9 cellular contexts compared by ENCODE assay signal in the genomic region with DNA sequence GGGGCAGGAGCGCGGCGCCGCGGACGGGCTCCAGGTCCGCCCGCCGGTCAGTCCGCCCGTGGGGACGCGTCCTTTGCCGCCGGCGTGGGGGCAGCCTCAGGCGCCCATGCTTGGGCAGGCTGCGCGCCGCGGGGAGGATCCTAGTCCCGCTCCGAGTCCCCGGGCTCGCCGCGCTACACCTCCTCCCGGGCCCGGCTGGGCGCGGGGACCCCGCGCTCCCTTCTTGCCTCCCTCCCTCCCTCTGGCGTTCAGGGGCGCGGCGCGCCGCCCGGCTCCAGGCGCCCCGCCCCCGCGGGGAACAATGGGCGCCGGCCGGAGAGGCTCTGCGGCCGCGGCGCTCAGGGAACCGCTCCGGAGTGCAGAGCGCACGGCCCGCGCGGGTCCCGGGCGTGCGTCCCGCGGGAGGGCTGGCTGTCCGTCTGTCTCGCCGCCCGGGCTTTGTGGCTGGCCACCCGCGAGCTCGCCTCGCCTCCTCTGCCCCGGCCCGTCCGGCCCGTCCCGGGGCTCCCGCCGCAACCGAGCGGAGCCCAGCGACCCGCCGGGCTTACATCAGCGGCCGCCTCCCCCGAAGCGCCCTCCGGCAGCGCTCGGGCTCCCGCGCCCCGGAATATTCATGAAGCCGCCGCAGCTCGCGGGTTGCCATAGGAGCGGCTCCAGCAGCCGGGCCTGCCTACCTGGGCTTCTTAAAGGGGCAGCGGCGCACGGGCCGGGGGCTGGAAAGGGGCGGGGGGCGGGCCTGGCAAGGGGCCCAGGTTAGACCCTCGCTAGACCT. TPM values are rescaled to one million over a fixed set of nuclear protein-coding genes. Genes with fewer than 3 reads are reported as not detected.
DNase-seq lines count a peak whose midpoint lies in the region; ATAC-seq and TF ChIP-seq lines count a peak whose summit lies in the region.
"Had no signal": no experiment of that assay in that cellular context is flagged by ENCODE, and none has a peak within 500 bp of the region (broad histone marks: within the 10 kb centered on the region; RNA-seq: fewer than 3 reads in every experiment).

A gene (minus strand): TSS at position 658 of the 772 bp plus-strand sequence. CDS start 688 bp downstream, outside the sequence.

- peak within 1 kb of the TSS; percentile 39 to 50 (median 45) for H3K4me3 ChIP-seq in esophagus muscularis mucosa

- peaks cover 0 to 95% (median 26%) of the 10 kb centered on the region in 4 donors for H3K27me3 ChIP-seq in esophagus muscularis mucosa

- intact Hi-C loops in esophagus muscularis mucosa (cut with DNase I) = no loop called here

- no peaks in the 10 kb centered on the region for H3K36me3 ChIP-seq in esophagus muscularis mucosa

- ATAC-seq in omental fat pad (ENCODE audit: low FRiP score) (peak; percentile 6), HG03469 (IDR thresholded peaks at IDR 0.05; ENCODE audit: unreplicated experiment) (no peak), GM19397 (IDR thresholded peaks at IDR 0.05; ENCODE audit: unreplicated experiment) (no peak)

- H3K4me1 ChIP-seq in esophagus muscularis mucosa = peaks cover 0 to 27% (median 25%) of the 10 kb centered on the region in 4 donors

- WGBS in esophagus muscularis mucosa = 1% methylated on average over 24 of the region's 106 CpGs

- no peak for TF ChIP-seq EP300 in esophagus muscularis mucosa (IDR thresholded peaks at IDR 0.05)

- no peak for TF ChIP-seq POLR2A in esophagus muscularis mucosa (IDR thresholded peaks at IDR 0.05; ENCODE audit: low read depth)

- no peak for TF ChIP-seq CTCF in esophagus muscularis mucosa (IDR thresholded peaks at IDR 0.05)
- no peak for TF ChIP-seq CTCF in omental fat pad (IDR thresholded peaks at IDR 0.05)

- DNase-seq in Daoy (ENCODE audit: low read depth) (peak; percentile 34), NCI-H345 treated with DMSO at 0.1 percent for 48 hours (lab: John Stamatoyannopoulos, UW; ENCODE audit: unreplicated experiment) (peak; percentile 27), esophagus muscularis mucosa (ENCODE audit: extremely low spot score) (no peak), omental fat pad (ENCODE audit: low spot score) (no peak), activated gamma-delta T cell treated with Interleukin-2 at 50 U/mL for 16 hours (no peak), UCSD-AML1 (lab: John Stamatoyannopoulos, UW; ENCODE audit: unreplicated experiment) (no peak)
- DNase-seq: NCI-H446 had no signal

- no peak within 1 kb of the TSS for H3K27ac ChIP-seq in esophagus muscularis mucosa (replicated peaks in 1 of 4)

- H3K9me3 ChIP-seq in esophagus muscularis mucosa = no peaks in the 10 kb centered on the region

RNA-seq across cellular contexts. Expression of the gene that starts here (rescaled TPM):
- total RNA-seq in Daoy (2014; rRNA removed; shearing (Covaris generic)) = 0.09 TPM in 1 of 2 replicates, not detected in the other
- total RNA-seq in esophagus muscularis mucosa (under 1 TPM in 1 of 4 donors, not detected in 3; 0.17 TPM), omental fat pad (not detected)

Comparison
In these comparisons a context has a peak if more than half of its experiments do, and no peak if none do; other contexts are left out.
1. Peak in DNase-seq in Daoy; RNA of the gene not detected or under 1 TPM.
2. Peak in ATAC-seq in omental fat pad; RNA of the gene not detected or under 1 TPM.